Comparison of ENCODE assay signal across 9 cellular contexts in genomic region chr4:86453044-86453501, GRCh38.
DNase-seq lines count a peak whose midpoint lies in the region; ATAC-seq and TF ChIP-seq lines count a peak whose summit lies in the region.
"Had no signal": no experiment of that assay in that cellular context is flagged by ENCODE, and none has a peak within 500 bp of the region (broad histone marks: within the 10 kb centered on the region; RNA-seq: fewer than 3 reads in every experiment).

No MANE protein-coding gene starts in this region.

- ATAC-seq in GM19324 (IDR thresholded peaks at IDR 0.05; ENCODE audit: low FRiP score, unreplicated experiment) (no peak), HG02759 (IDR thresholded peaks at IDR 0.05; ENCODE audit: unreplicated experiment) (no peak)

- no peaks in the 10 kb centered on the region for H3K36me3 ChIP-seq in colonic mucosa
- no peaks in the 10 kb centered on the region for H3K36me3 ChIP-seq in thyroid gland

- H3K9ac ChIP-seq in colonic mucosa (ENCODE audit: low read depth in 2 of 2, low read length in 2 of 2): no peak overlapping the region

- H3K9me3 ChIP-seq in colonic mucosa (no peaks in the 10 kb centered on the region), thyroid gland (no peaks in the 10 kb centered on the region)

- TF ChIP-seq POLR2A in thyroid gland (IDR thresholded peaks at IDR 0.05): no peak

- H3K27me3 ChIP-seq in colonic mucosa (no peaks in the 10 kb centered on the region), thyroid gland (no peaks in the 10 kb centered on the region)

- peak; percentile 18 for DNase-seq in NCI-H2081 treated with DMSO at 0.1 percent for 48 hours (lab: John Stamatoyannopoulos, UW)
- DNase-seq in colonic mucosa: peak; percentile 29
- DNase-seq in medulla oblongata (ENCODE audit: extremely low spot score): peak; percentile 40
- peak; percentile 62 to 75 for DNase-seq in thyroid gland
- no peak for DNase-seq in T-helper 9 cell
- DNase-seq in activated T-cell treated with anti-CD3 and anti-CD28 coated beads, Interleukin-2, amount 50 U/mL, for 1 hour: no peak
- DNase-seq: activated CD4-positive, alpha-beta memory T cell treated with anti-CD3 and anti-CD28 coated beads, Interleukin-2, amount 10 ng/mL, durations not matched to agents 7 days and 5 days had no signal

- TF ChIP-seq CTCF in colonic mucosa (IDR thresholded peaks at IDR 0.05) (no peak), thyroid gland (IDR thresholded peaks at IDR 0.05) (no peak)

- 30 to 56% methylated on average over 8 of the region's 8 CpGs for WGBS in thyroid gland, 2 donors

- intact Hi-C loops in colonic mucosa (cut with DNase I): no loop called here
- intact Hi-C loops in thyroid gland (cut with DNase I): no loop called here

- peak overlapping the region; percentile 13 for H3K4me3 ChIP-seq in colonic mucosa
- H3K4me3 ChIP-seq in thyroid gland (replicated peaks in 1 of 3): peak overlapping the region in 1 of 3 donors; percentile 20

- H3K27ac ChIP-seq in colonic mucosa (peak overlapping the region; percentile 41), thyroid gland (peak overlapping the region in 2 of 3 donors; percentile 32 to 52)

- H3K4me1 ChIP-seq in colonic mucosa (no peaks in the 10 kb centered on the region), thyroid gland (peaks cover 0 to 11% of the 10 kb centered on the region in 2 donors)

Comparison
In these comparisons a context has a peak if more than half of its experiments do, and no peak if none do; other contexts are left out.
1. DNase-seq: peak in NCI-H2081 treated with DMSO at 0.1 percent for 48 hours (single experiment), colonic mucosa (single experiment), medulla oblongata (single experiment) and thyroid gland (2 of 2); none in T-helper 9 cell (single experiment) and activated T-cell treated with anti-CD3 and anti-CD28 coated beads, Interleukin-2, amount 50 U/mL, for 1 hour (single experiment).